ENCODE assay signal across 35 cellular contexts in genomic region chr4:29085748-29086147, GRCh38.
"Had no signal": no experiment of that assay in that cellular context is flagged by ENCODE, and none has a peak within 500 bp of the region (broad histone marks: within the 10 kb centered on the region; RNA-seq: fewer than 3 reads in every experiment).

No MANE protein-coding gene starts in this region.

- H3K9me3 ChIP-seq: MG63 had no signal

- H3K36me3 ChIP-seq: MG63 had no signal

- DNase-seq: MG63, MM.1S, MV-4-11, NCI-H1048, NCI-H1092, NCI-H1092 treated with DMSO at 0.1 percent for 48 hours, NCI-H1105, NCI-H1105 treated with DMSO at 0.1 percent for 48 hours, NCI-H1417, NCI-H1417 treated with DMSO at 0.1 percent for 48 hours, NCI-H1436, NCI-H1436 treated with DMSO at 0.1 percent for 48 hours, NCI-H146, NCI-H1694, NCI-H1694 treated with DMSO at 0.1 percent for 48 hours, NCI-H187, NCI-H187 treated with DMSO at 0.1 percent for 48 hours, NCI-H1930, NCI-H2029, NCI-H2029 treated with DMSO at 0.1 percent for 48 hours, NCI-H2081, NCI-H2081 treated with DMSO at 0.1 percent for 48 hours, NCI-H2107, NCI-H2171, NCI-H2171 treated with DMSO at 0.1 percent for 48 hours, NCI-H2227 treated with DMSO at 0.1 percent for 48 hours, NCI-H226, NCI-H345, NCI-H446, NCI-H446 treated with DMSO at 0.1 percent for 48 hours, NCI-H510A, NCI-H510A treated with DMSO at 0.1 percent for 48 hours, NCI-H524, NCI-H524 treated with DMSO at 0.1 percent for 48 hours, NCI-H526 had no signal

- H3K4me3 ChIP-seq: MG63 had no signal

- H3K27me3 ChIP-seq: MG63 had no signal
